11 cellular contexts compared by ENCODE assay signal in genomic region chr1:11784256-11784992, GRCh38. TPM values are rescaled to one million over a fixed set of nuclear protein-coding genes. Genes with fewer than 3 reads are reported as not detected.
DNase-seq lines count a peak whose midpoint lies in the region; ATAC-seq and TF ChIP-seq lines count a peak whose summit lies in the region.
"Had no signal": no experiment of that assay in that cellular context is flagged by ENCODE, and none has a peak within 500 bp of the region (broad histone marks: within the 10 kb centered on the region; RNA-seq: fewer than 3 reads in every experiment).

No MANE protein-coding gene starts in this region.

- WGBS in ovary, 3 donors = 64 to 70% (median 68%) methylated on average over 21 of the region's 21 CpGs
- 82 to 84% methylated on average over 11 to 21 of the region's 21 CpGs for WGBS in endodermal cell (ENCODE audit: insufficient coverage in 1 of 2, insufficient read length in 1 of 2), 2 experiments

- peak overlapping the region; percentile 96 to 98 for H3K27ac ChIP-seq in right atrium auricular region
- H3K27ac ChIP-seq in ovary = peak overlapping the region; percentile 50 to 98
- no peak overlapping the region for H3K27ac ChIP-seq in endodermal cell (ENCODE audit: low read depth, low read length)
- H3K27ac ChIP-seq: PC-9 had no signal

- H3K4me1 Mint-ChIP-seq in stimulated activated naive CD8-positive, alpha-beta T cell treated with anti-CD3 and anti-CD28 coated beads, Interleukin-15, amount 100 ng/mL, for 72 hours = peaks cover 19% of the 10 kb centered on the region
- peaks cover 13% of the 10 kb centered on the region for H3K4me1 Mint-ChIP-seq in endodermal cell

- H3K36me3 ChIP-seq in right atrium auricular region (no peaks in the 10 kb centered on the region), ovary (no peaks in the 10 kb centered on the region), endodermal cell (ENCODE audit: control insufficient read depth, insufficient read depth, low read length) (no peaks in the 10 kb centered on the region)

- no peak overlapping the region for H3K9ac ChIP-seq in endodermal cell (ENCODE audit: extremely low read depth, low read length, poor library complexity, severe bottlenecking)

- no peak overlapping the region for H3K27ac Mint-ChIP-seq in stimulated activated naive CD8-positive, alpha-beta T cell treated with anti-CD3 and anti-CD28 coated beads, Interleukin-15, amount 100 ng/mL, for 72 hours
- no peak overlapping the region for H3K27ac Mint-ChIP-seq in endodermal cell

- TF ChIP-seq CTCF in right atrium auricular region (IDR thresholded peaks at IDR 0.05) (no peak), ovary (IDR thresholded peaks at IDR 0.05) (no peak), endodermal cell (conservative IDR thresholded peaks at IDR 0.05) (no peak)

- H3K9me3 Mint-ChIP-seq in stimulated activated naive CD8-positive, alpha-beta T cell treated with anti-CD3 and anti-CD28 coated beads, Interleukin-15, amount 100 ng/mL, for 72 hours = no peaks in the 10 kb centered on the region
- H3K9me3 Mint-ChIP-seq in endodermal cell = no peaks in the 10 kb centered on the region

- H3K27me3 ChIP-seq in right atrium auricular region = no peaks in the 10 kb centered on the region
- no peaks in the 10 kb centered on the region for H3K27me3 ChIP-seq in ovary
- H3K27me3 ChIP-seq in endodermal cell (ENCODE audit: control insufficient read depth, insufficient read depth, low read length, poor library complexity, severe bottlenecking) = no peaks in the 10 kb centered on the region

- H3K4me3 ChIP-seq in right atrium auricular region (peak overlapping the region in 1 of 2 donors; percentile 35), ovary (peak overlapping the region; percentile 22), endodermal cell (ENCODE audit: low read length) (no peak overlapping the region)
- H3K4me3 ChIP-seq: PC-9 had no signal

- H3K27me3 Mint-ChIP-seq in stimulated activated naive CD8-positive, alpha-beta T cell treated with anti-CD3 and anti-CD28 coated beads, Interleukin-15, amount 100 ng/mL, for 72 hours = no peaks in the 10 kb centered on the region
- H3K27me3 Mint-ChIP-seq in endodermal cell (ENCODE audit: insufficient read depth) = no peaks in the 10 kb centered on the region

- ATAC-seq in stimulated activated naive CD8-positive, alpha-beta T cell treated with anti-CD3 and anti-CD28 coated beads, Interleukin-15, amount 100 ng/mL, for 72 hours = peak; percentile 33
- no peak for ATAC-seq in stimulated activated naive CD8-positive, alpha-beta T cell treated with anti-CD3 and anti-CD28 coated beads, Interleukin-15, Interleukin-2, amounts not matched to agents 100 U/mL and 50 U/mL, for 24 hours
- no peak for ATAC-seq in GM19397 (IDR thresholded peaks at IDR 0.05; ENCODE audit: unreplicated experiment)
- no peak for ATAC-seq in GM21717 (IDR thresholded peaks at IDR 0.05; ENCODE audit: unreplicated experiment)
- no peak for ATAC-seq in HG03039 (IDR thresholded peaks at IDR 0.05; ENCODE audit: unreplicated experiment)

- no peak for TF ChIP-seq POLR2A in ovary (IDR thresholded peaks at IDR 0.05)

- no peak for TF ChIP-seq EP300 in ovary (IDR thresholded peaks at IDR 0.05)

- H3K36me3 Mint-ChIP-seq in endodermal cell (ENCODE audit: low read depth) = no peaks in the 10 kb centered on the region

- peak overlapping the region in 1 of 2 donors; percentile 67 for H3K4me3 Mint-ChIP-seq in stimulated activated naive CD8-positive, alpha-beta T cell treated with anti-CD3 and anti-CD28 coated beads, Interleukin-15, amount 100 ng/mL, for 72 hours
- H3K4me3 Mint-ChIP-seq in endodermal cell = no peak overlapping the region

- peaks cover 0 to 50% of the 10 kb centered on the region in 2 donors for H3K4me1 ChIP-seq in right atrium auricular region
- peaks cover 19% of the 10 kb centered on the region for H3K4me1 ChIP-seq in ovary (ENCODE audit: insufficient read depth)
- H3K4me1 ChIP-seq in endodermal cell (ENCODE audit: control insufficient read depth, insufficient read depth, low read length) = peaks cover 14% of the 10 kb centered on the region

- intact Hi-C loops in ovary (cut with DNase I) = no loop called here

- no peak for DNase-seq in stimulated activated naive CD8-positive, alpha-beta T cell treated with anti-CD3 and anti-CD28 coated beads, Interleukin-15, amount 100 ng/mL, for 72 hours
- DNase-seq in stimulated activated naive CD8-positive, alpha-beta T cell treated with anti-CD3 and anti-CD28 coated beads, Interleukin-15, Interleukin-2, amounts not matched to agents 100 U/mL and 50 U/mL, for 24 hours = no peak
- DNase-seq in right atrium auricular region (ENCODE audit: low spot score) = no peak
- DNase-seq in ovary = peak in 3 of 5 donors; percentile 46 to 53 (median 46)
- DNase-seq in endodermal cell = no peak
- DNase-seq: NCI-H1436 treated with DMSO at 0.1 percent for 48 hours had no signal

- H3K9me3 ChIP-seq in right atrium auricular region (no peaks in the 10 kb centered on the region), ovary (no peaks in the 10 kb centered on the region), endodermal cell (ENCODE audit: control insufficient read depth, low read length) (no peaks in the 10 kb centered on the region)

RNA-seq across cellular contexts. Expression of gene MTHFR, which starts 21.3 kb away (rescaled TPM):
- total RNA-seq in right atrium auricular region (10 to 100 TPM; 38.5 to 53.9 TPM), ovary (100 to 1,000 TPM in 1 of 7 donors, 10 to 100 TPM in 6; 41.2 to 161 (median 56.7) TPM), endodermal cell (10 to 100 TPM; 22.3 to 30.0 TPM)
- polyA plus RNA-seq in ovary = 10 to 100 TPM; 13.1 to 25.0 TPM
- 15.8 TPM for polyA plus RNA-seq in endodermal cell (2013, experiment 1 of 2)
- polyA plus RNA-seq in endodermal cell (2013, experiment 2 of 2) = 14.0 TPM

RNA-seq across cellular contexts. Expression of gene CLCN6, which starts 21.6 kb away (rescaled TPM):
- 10 to 100 TPM; 14.8 to 15.2 TPM for total RNA-seq in right atrium auricular region
- total RNA-seq in ovary = 10 to 100 TPM; 11.7 to 39.7 (median 32.1) TPM
- polyA plus RNA-seq in ovary = 10 to 100 TPM; 14.6 to 16.7 TPM
- 10 to 100 TPM; 29.6 to 31.5 TPM for total RNA-seq in endodermal cell
- 27.6 TPM for polyA plus RNA-seq in endodermal cell (2013, experiment 1 of 2)
- 29.3 TPM for polyA plus RNA-seq in endodermal cell (2013, experiment 2 of 2)

RNA-seq across cellular contexts. Expression of gene C1orf167, which starts 22.4 kb away (rescaled TPM):
- 1 to 10 TPM in 1 of 2 donors, under 1 TPM in 1; 0.85 to 1.7 TPM for total RNA-seq in right atrium auricular region
- total RNA-seq in ovary = 1 to 10 TPM in 3 of 7 donors, under 1 TPM in 3, not detected in 1; 0.48 to 1.8 (median 1.1) TPM
- polyA plus RNA-seq in ovary = 1 to 10 TPM in 1 of 2 donors, not detected in 1; 4.4 TPM
- total RNA-seq in endodermal cell = 1 to 10 TPM in 1 of 2 donors, under 1 TPM in 1; 0.95 to 1.4 TPM
- polyA plus RNA-seq in endodermal cell (2013, experiment 1 of 2) = 0.39 TPM
- polyA plus RNA-seq in endodermal cell (2013, experiment 2 of 2) = 0.54 TPM
- total RNA-seq: PC-9, pulmonary artery endothelial cell had no signal

RNA-seq across cellular contexts. Expression of gene AGTRAP, which starts 48.5 kb away (rescaled TPM):
- 10 to 100 TPM; 20.8 to 47.2 TPM for total RNA-seq in right atrium auricular region
- 10 to 100 TPM; 24.5 to 53.2 (median 31.1) TPM for total RNA-seq in ovary
- 10 to 100 TPM in 1 of 2 donors, 1 to 10 TPM in 1; 5.9 to 38.2 TPM for polyA plus RNA-seq in ovary
- total RNA-seq in endodermal cell = 10 to 100 TPM; 71.3 to 81.2 TPM
- polyA plus RNA-seq in endodermal cell (2013, experiment 1 of 2) = 54.5 TPM
- 49.1 TPM for polyA plus RNA-seq in endodermal cell (2013, experiment 2 of 2)

Comparison
In these comparisons a context has a peak if more than half of its experiments do, and no peak if none do; other contexts are left out.
1. DNase-seq: peak in ovary (3 of 5); none in stimulated activated naive CD8-positive, alpha-beta T cell treated with anti-CD3 and anti-CD28 coated beads, Interleukin-15, amount 100 ng/mL, for 72 hours (0 of 2), stimulated activated naive CD8-positive, alpha-beta T cell treated with anti-CD3 and anti-CD28 coated beads, Interleukin-15, Interleukin-2, amounts not matched to agents 100 U/mL and 50 U/mL, for 24 hours (single experiment), right atrium auricular region (single experiment) and endodermal cell (single experiment).